Comparison of ENCODE assay signal across 15 cellular contexts in the genomic region with DNA sequence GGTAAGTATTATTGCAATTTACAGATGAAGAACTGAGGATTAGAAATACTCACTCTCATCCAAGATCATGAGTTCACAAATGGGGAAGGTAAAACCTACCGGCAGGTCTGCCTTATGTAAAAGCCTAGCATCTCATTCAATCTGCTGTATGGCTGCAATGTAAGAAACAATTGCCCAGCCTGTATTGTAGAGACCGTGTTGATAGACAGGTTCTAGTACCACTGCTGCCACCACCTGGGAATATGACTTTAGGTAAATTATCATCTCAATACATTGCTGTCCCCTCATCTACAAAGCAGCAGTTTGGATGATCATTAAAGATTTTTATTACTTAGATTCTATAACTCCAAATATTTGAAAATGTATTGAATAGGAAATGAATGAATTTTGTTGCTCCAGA. TPM values are rescaled to one million over a fixed set of nuclear protein-coding genes. Genes with fewer than 3 reads are reported as not detected.
DNase-seq lines count a peak whose midpoint lies in the region; ATAC-seq, FAIRE-seq and TF ChIP-seq lines count a peak whose summit lies in the region.
"Had no signal": no experiment of that assay in that cellular context is flagged by ENCODE, and none has a peak within 500 bp of the region (broad histone marks: within the 10 kb centered on the region; RNA-seq: fewer than 3 reads in every experiment).

No MANE protein-coding gene starts in this region.

- no peak for TF ChIP-seq EP300 in K562 (IDR thresholded peaks at IDR 0.05; ENCODE audit: low read length)

- CTCF ChIA-PET in K562 (lab: Yijun Ruan, JAX; ENCODE audit: low intra/inter-chr PET ratio), result interaction anchor here (1.4 kb wide), 1 partner anchor 135 kb away, joined by 7 read pairs; no protein-coding TSS in a partner anchor

- TF ChIP-seq POLR2A in K562 (conservative IDR thresholded peaks at IDR 0.05) (no peak), heart left ventricle (IDR thresholded peaks at IDR 0.05) (no peak), spleen (IDR thresholded peaks at IDR 0.05) (no peak), prostate gland (IDR thresholded peaks at IDR 0.05) (no peak)

- intact Hi-C loops in K562 (cut with micrococcal nuclease), result loop anchor here (2.0 to 5.0 kb wide), 3 partner anchors 42 to 289 kb away; no protein-coding TSS in a partner anchor
- intact Hi-C loops in heart left ventricle (cut with DNase I), result loop anchor here in 3 of 10 donors (5.0 kb wide), 2 partner anchors 136 to 236 kb away; no protein-coding TSS in a partner anchor
- intact Hi-C loops in spleen (cut with DNase I; ENCODE audit: low total_unique reads), result no loop called here
- intact Hi-C loops in prostate gland (cut with DNase I), result no loop called here

- H3K4me1 ChIP-seq in MM.1S (ENCODE audit: low read length) (no peaks in the 10 kb centered on the region; the same call in 1 of the 2 replicates), K562 (replicated peaks in 1 of 2; ENCODE audit: control insufficient read depth in 2 of 2, insufficient read depth in 2 of 2, low read length in 2 of 2) (peaks cover 10 to 26% of the 10 kb centered on the region in 2 experiments; a peak in 4 of 5 replicates), heart left ventricle (peaks cover 0 to 6% (median 0%) of the 10 kb centered on the region in 12 donors), spleen (peaks cover 0 to 11% (median 0%) of the 10 kb centered on the region in 6 donors), prostate gland (replicated peaks) (no peaks in the 10 kb centered on the region)
- H3K4me1 ChIP-seq: pancreas had no signal

- H3K9me3 ChIP-seq in MM.1S (replicated peaks; ENCODE audit: insufficient read depth, low read length) (no peaks in the 10 kb centered on the region), K562 (replicated peaks; ENCODE audit: control insufficient read depth, insufficient read depth, low read depth, low read length) (no peaks in the 10 kb centered on the region), heart left ventricle (no peaks in the 10 kb centered on the region), spleen (no peaks in the 10 kb centered on the region), prostate gland (no peaks in the 10 kb centered on the region)
- H3K9me3 ChIP-seq: pancreas had no signal

- in situ Hi-C loops in K562 (cut with MboI), result no loop called here

- H4K20me1 ChIP-seq in MM.1S (ENCODE audit: insufficient read depth, low read length), result no peaks in the 10 kb centered on the region
- no peaks in the 10 kb centered on the region for H4K20me1 ChIP-seq in K562 (replicated peaks; ENCODE audit: control insufficient read depth, insufficient read depth, low read length)

- DNase-seq in GM06990 (ENCODE audit: extremely low read depth, insufficient read length) (no peak), MM.1S (peak; percentile 37), K562 (ENCODE audit: extremely low read depth in 1 of 4, low spot score in 3 of 4) (peak in 1 of 4 experiments; percentile 40), heart left ventricle (no peak), spleen (no peak), prostate gland (ENCODE audit: low spot score) (no peak), NCI-H82 treated with DMSO at 0.1 percent for 48 hours (lab: John Stamatoyannopoulos, UW; ENCODE audit: unreplicated experiment) (no peak)
- DNase-seq: activated gamma-delta T cell, DMS153, MV-4-11, NCI-H2171 treated with DMSO at 0.1 percent for 48 hours, pancreas had no signal

- no peaks in the 10 kb centered on the region for H3F3A ChIP-seq in MM.1S (ENCODE audit: insufficient read depth, low read length)

- no peak overlapping the region for H3K9ac ChIP-seq in MM.1S (ENCODE audit: low read length)
- H3K9ac ChIP-seq in K562 (ENCODE audit: insufficient read depth in 1 of 2, low read depth in 2 of 2, low read length in 2 of 2), result no peak overlapping the region

- H3K27me3 ChIP-seq in GM06990 (replicated peaks; ENCODE audit: control insufficient read depth, insufficient read depth, low read length) (no peaks in the 10 kb centered on the region), MM.1S (replicated peaks; ENCODE audit: insufficient read depth, low read length) (no peaks in the 10 kb centered on the region), K562 (ENCODE audit: control insufficient read depth in 2 of 2, insufficient read depth in 2 of 2, low read length in 2 of 2) (no peaks in the 10 kb centered on the region), heart left ventricle (no peaks in the 10 kb centered on the region), spleen (replicated peaks in 1 of 7) (no peaks in the 10 kb centered on the region), prostate gland (replicated peaks; ENCODE audit: insufficient read depth) (no peaks in the 10 kb centered on the region)
- H3K27me3 ChIP-seq: pancreas had no signal

- no peaks in the 10 kb centered on the region for H3K9me1 ChIP-seq in K562 (ENCODE audit: control insufficient read depth, insufficient read depth, low read length)

- no peak overlapping the region for H2AFZ ChIP-seq in MM.1S (ENCODE audit: low read length)
- no peak overlapping the region for H2AFZ ChIP-seq in K562 (ENCODE audit: low read depth, low read length)

- POLR2A ChIA-PET in K562 (lab: Yijun Ruan, JAX), result no interaction called here

- peak in 1 of 2 experiments; percentile 37; a peak in 2 of 4 replicates for TF ChIP-seq RAD21 in K562 (CRISPR knock-in tag; conservative IDR thresholded peaks at IDR 0.05 in 1 of 2, IDR thresholded peaks at IDR 0.05 in 1 of 2)

- WGBS in K562 (ENCODE audit: insufficient coverage, low coverage, missing lambda C conversion rate), result 43% methylated on average over 2 of the region's 2 CpGs
- 73 to 79% (median 77%) methylated on average over 2 of the region's 2 CpGs for WGBS in heart left ventricle, 4 donors
- WGBS in spleen, 5 donors, result 57 to 83% (median 79%) methylated on average over 2 of the region's 2 CpGs
- 73% methylated on average over 2 of the region's 2 CpGs for WGBS in prostate gland

- H3K36me3 ChIP-seq in GM06990 (ENCODE audit: control insufficient read depth, insufficient read depth, low read length), result no peaks in the 10 kb centered on the region
- no peaks in the 10 kb centered on the region for H3K36me3 ChIP-seq in MM.1S (replicated peaks; ENCODE audit: insufficient read depth, low read length)
- H3K36me3 ChIP-seq in K562 (ENCODE audit: control insufficient read depth, insufficient read depth, low read length), result no peaks in the 10 kb centered on the region
- no peaks in the 10 kb centered on the region for H3K36me3 ChIP-seq in heart left ventricle
- no peaks in the 10 kb centered on the region for H3K36me3 ChIP-seq in spleen
- H3K36me3 ChIP-seq in prostate gland, result no peaks in the 10 kb centered on the region
- H3K36me3 ChIP-seq: pancreas had no signal

- H3K4me3 ChIP-seq in GM06990 (replicated peaks; ENCODE audit: low read depth, low read length), result no peak overlapping the region
- no peak overlapping the region for H3K4me3 ChIP-seq in MM.1S (ENCODE audit: low read length)
- no peak overlapping the region for H3K4me3 ChIP-seq in K562
- no peak overlapping the region for H3K4me3 ChIP-seq in heart left ventricle
- H3K4me3 ChIP-seq in spleen, result no peak overlapping the region
- H3K4me3 ChIP-seq in prostate gland, result no peak overlapping the region
- H3K4me3 ChIP-seq: pancreas, smooth muscle cell had no signal

- no peak overlapping the region for H3K27ac ChIP-seq in MM.1S (ENCODE audit: low read length)
- no peak overlapping the region for H3K27ac ChIP-seq in K562 (ENCODE audit: extremely low read depth, low read depth, low read length)
- no peak overlapping the region for H3K27ac ChIP-seq in heart left ventricle
- no peak overlapping the region for H3K27ac ChIP-seq in spleen
- H3K27ac ChIP-seq in prostate gland, result no peak overlapping the region
- H3K27ac ChIP-seq: pancreas had no signal

- FAIRE-seq in K562 (lab: Jason Lieb, UNC), result peak; percentile 80
- FAIRE-seq: pancreas had no signal

- H3K79me2 ChIP-seq in MM.1S (ENCODE audit: low read length) (no peaks in the 10 kb centered on the region), K562 (ENCODE audit: control insufficient read depth, insufficient read depth, low read length) (no peaks in the 10 kb centered on the region)

- TF ChIP-seq CTCF in GM06990 (IDR thresholded peaks at IDR 0.05; ENCODE audit: insufficient read depth, low read length, poor library complexity, severe bottlenecking) (peak; percentile 31), MM.1S (IDR thresholded peaks at IDR 0.05; ENCODE audit: low read length) (peak; percentile 37), K562 (IDR thresholded peaks at IDR 0.05 in 2 of 3, conservative IDR thresholded peaks at IDR 0.05 in 1 of 3; ENCODE audit: insufficient read depth in 2 of 3, low read depth in 1 of 3, low read length in 3 of 3) (peak in 1 of 3 experiments; percentile 25; a peak in 1 of 6 replicates), heart left ventricle (IDR thresholded peaks at IDR 0.05) (no peak), spleen (IDR thresholded peaks at IDR 0.05 in 8 of 11, conservative IDR thresholded peaks at IDR 0.05 in 3 of 11) (no peak), prostate gland (IDR thresholded peaks at IDR 0.05) (no peak)

- BruUV-seq in K562 (replicated peaks; lab: Mats Ljungman, UMichigan), result no TSS peak

- no peak overlapping the region for H3K4me2 ChIP-seq in MM.1S (ENCODE audit: low read depth, low read length)
- H3K4me2 ChIP-seq in K562 (ENCODE audit: insufficient read depth, low read length), result no peak overlapping the region
- H3K4me2 ChIP-seq: smooth muscle cell had no signal

- no peaks in the 10 kb centered on the region for H3K9me2 ChIP-seq in MM.1S (replicated peaks; ENCODE audit: insufficient read depth, low read length)

- peak; percentile 43 for ATAC-seq in GM18867 (IDR thresholded peaks at IDR 0.05; ENCODE audit: unreplicated experiment)
- peak; percentile 17; the same call in 2 of the 3 replicates for ATAC-seq in K562
- ATAC-seq in heart left ventricle, result no peak
- ATAC-seq: pancreas, SK-N-SH treated with all-trans-retinoic acid at 6 μM for 48 hours had no signal

RNA-seq across cellular contexts. Expression of gene ARHGAP18, which starts 23.3 kb away (rescaled TPM):
- total RNA-seq in K562 (2011; cell fraction: chromatin; rRNA removed; ENCODE audit: low replicate concordance), result 15.1 and 38.1 TPM in 2 replicates
- total RNA-seq in K562 (2011; cell fraction: nucleolus; rRNA removed), result 9.8 and 11.2 TPM in 2 replicates
- total RNA-seq in K562 (2011; cell fraction: nucleoplasm; rRNA removed), result 14.4 and 21.6 TPM in 2 replicates
- total RNA-seq in K562 (2014; rRNA removed) (15.5 and 16.2 TPM in 2 replicates), K562 (2014; rRNA removed; fragmentation: Illumina TruSeq; extraction: Trizol) (29.7 and 33.9 TPM in 2 replicates), K562 (2015; rRNA removed; fragmentation: Illumina TruSeq; extraction: Trizol) (21.6 and 24.3 TPM in 2 replicates), K562 (2021) (18.4 and 21.1 TPM in 2 replicates), heart left ventricle (10 to 100 TPM in 2 of 9 donors, 1 to 10 TPM in 7; 2.8 to 26.4 (median 4.1) TPM), spleen (10 to 100 TPM; 13.0 to 18.7 (median 16.1) TPM), prostate gland (10 to 100 TPM; 15.0 to 29.1 TPM)
- polyA plus RNA-seq in K562 (2011; rRNA removed) (25.6 and 25.8 TPM in 2 replicates), K562 (2014; fragmentation: Illumina TruSeq; extraction: Trizol) (20.2 and 22.0 TPM in 2 replicates), K562 (2014; fragmentation: Nextera tagmentation; extraction: Ambion mirVana) (10 to 100 TPM; 17.8 to 19.0 TPM), K562 (2014; rRNA removed) (11.8 and 13.3 TPM in 2 replicates), heart left ventricle (1 to 10 TPM; 1.6 to 2.8 TPM), spleen (1 to 10 TPM; 4.6 to 5.6 (median 5.0) TPM)
- polyA plus RNA-seq in K562 (2011; cell fraction: cytosol; rRNA removed), result 4.0 and 10.9 TPM in 2 replicates
- polyA plus RNA-seq in K562 (2011; cell fraction: nucleus; rRNA removed), result 7.1 and 10.8 TPM in 2 replicates
- polyA plus RNA-seq in K562 (2012), result 14.6 and 19.2 TPM in 2 replicates
- 38.4 and 50.9 TPM in 2 replicates for polyA minus RNA-seq in K562 (2011; rRNA and poly(A)+ RNA removed)
- polyA minus RNA-seq in K562 (2011; cell fraction: cytosol; rRNA and poly(A)+ RNA removed), result 16.6 and 20.7 TPM in 2 replicates
- polyA minus RNA-seq in K562 (2011; cell fraction: nucleus; rRNA and poly(A)+ RNA removed), result 13.2 and 34.0 TPM in 2 replicates

Comparison
In these comparisons a context has a peak if more than half of its experiments do, and no peak if none do; other contexts are left out.
1. CTCF ChIP-seq: peak in GM06990 (single experiment) and MM.1S (single experiment); none in heart left ventricle (0 of 12), spleen (0 of 11) and prostate gland (0 of 4).
2. ATAC-seq: peak in GM18867 (single experiment) and K562 (single experiment); none in heart left ventricle (0 of 4).